Comparison of ENCODE assay signal across 1 cellular context in the genomic region with DNA sequence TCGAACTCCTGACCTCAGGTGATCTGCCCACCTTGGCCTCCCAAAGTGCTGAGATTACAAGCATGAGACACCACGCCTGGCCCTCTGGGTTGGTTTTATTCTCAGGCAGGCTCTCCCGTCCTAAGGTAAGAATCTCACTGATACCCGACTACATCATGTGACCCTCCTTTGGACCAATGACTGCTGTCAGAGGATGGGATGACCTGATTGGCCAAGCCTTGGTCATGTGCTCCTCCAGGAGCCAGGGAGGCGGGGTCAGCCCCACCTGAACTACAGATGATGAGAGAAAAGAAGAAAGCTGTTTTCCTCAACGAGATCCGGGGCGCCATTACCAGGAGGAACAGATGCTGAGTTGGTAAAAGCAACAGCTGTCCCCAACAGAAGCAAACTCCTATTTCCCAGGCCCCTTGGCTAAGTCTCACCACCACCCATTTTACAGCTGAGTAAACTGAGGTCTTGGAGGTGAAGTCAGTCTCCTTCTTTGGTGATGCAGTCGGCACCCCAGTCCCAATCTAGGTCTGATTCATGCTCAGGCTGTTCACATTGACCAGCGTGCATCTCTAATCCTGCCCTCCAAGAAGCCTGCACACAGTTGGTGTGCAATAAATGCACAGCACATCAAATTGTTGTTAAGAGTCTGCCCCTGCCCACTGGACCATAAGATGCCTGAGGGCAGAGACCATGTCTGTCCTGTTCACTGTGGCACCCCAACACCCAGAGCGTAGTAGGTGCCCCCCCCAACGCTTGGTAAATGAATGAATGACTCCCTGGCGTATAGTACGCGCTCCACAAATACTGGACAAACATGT.
TF ChIP-seq lines count a peak whose summit lies in the region.

No MANE protein-coding gene starts in this region.

TF ChIP-seq in HepG2, 621 proteins besides CTCF, POLR2A, EP300 and RAD21 (continued from another document):
- no peak for TF ChIP-seq PAWR (CRISPR knock-in tag; IDR thresholded peaks at IDR 0.05; ENCODE audit: borderline replicate concordance)
- no peak for TF ChIP-seq MED13 (CRISPR knock-in tag; IDR thresholded peaks at IDR 0.05)
- no peak for TF ChIP-seq ZNF232 (CRISPR knock-in tag; IDR thresholded peaks at IDR 0.05; ENCODE audit: borderline replicate concordance)
- no peak for TF ChIP-seq ZSCAN31 (CRISPR knock-in tag; IDR thresholded peaks at IDR 0.05; ENCODE audit: low read depth)
- TF ChIP-seq ZNF740 (CRISPR knock-in tag; IDR thresholded peaks at IDR 0.05): 0 out of 2 replicates have a peak, but pooled peaks have one; percentile 4
- TF ChIP-seq, protein P1, sequence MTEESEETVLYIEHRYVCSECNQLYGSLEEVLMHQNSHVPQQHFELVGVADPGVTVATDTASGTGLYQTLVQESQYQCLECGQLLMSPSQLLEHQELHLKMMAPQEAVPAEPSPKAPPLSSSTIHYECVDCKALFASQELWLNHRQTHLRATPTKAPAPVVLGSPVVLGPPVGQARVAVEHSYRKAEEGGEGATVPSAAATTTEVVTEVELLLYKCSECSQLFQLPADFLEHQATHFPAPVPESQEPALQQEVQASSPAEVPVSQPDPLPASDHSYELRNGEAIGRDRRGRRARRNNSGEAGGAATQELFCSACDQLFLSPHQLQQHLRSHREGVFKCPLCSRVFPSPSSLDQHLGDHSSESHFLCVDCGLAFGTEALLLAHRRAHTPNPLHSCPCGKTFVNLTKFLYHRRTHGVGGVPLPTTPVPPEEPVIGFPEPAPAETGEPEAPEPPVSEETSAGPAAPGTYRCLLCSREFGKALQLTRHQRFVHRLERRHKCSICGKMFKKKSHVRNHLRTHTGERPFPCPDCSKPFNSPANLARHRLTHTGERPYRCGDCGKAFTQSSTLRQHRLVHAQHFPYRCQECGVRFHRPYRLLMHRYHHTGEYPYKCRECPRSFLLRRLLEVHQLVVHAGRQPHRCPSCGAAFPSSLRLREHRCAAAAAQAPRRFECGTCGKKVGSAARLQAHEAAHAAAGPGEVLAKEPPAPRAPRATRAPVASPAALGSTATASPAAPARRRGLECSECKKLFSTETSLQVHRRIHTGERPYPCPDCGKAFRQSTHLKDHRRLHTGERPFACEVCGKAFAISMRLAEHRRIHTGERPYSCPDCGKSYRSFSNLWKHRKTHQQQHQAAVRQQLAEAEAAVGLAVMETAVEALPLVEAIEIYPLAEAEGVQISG (CRISPR knock-in tag; IDR thresholded peaks at IDR 0.05): no peak
- TF ChIP-seq HNRNPUL1 (IDR thresholded peaks at IDR 0.05; ENCODE audit: low read depth, low read length): no peak
- peak; percentile 58; the same call in 1 of the 2 replicates for TF ChIP-seq ZMYM3 (CRISPR knock-in tag; IDR thresholded peaks at IDR 0.05)
- peak; percentile 97 for TF ChIP-seq ZNF629 (CRISPR knock-in tag; conservative IDR thresholded peaks at IDR 0.05)
- peak; percentile 69 for TF ChIP-seq NFYB (CRISPR knock-in tag; IDR thresholded peaks at IDR 0.05)
- TF ChIP-seq BORCS8-MEF2B (CRISPR knock-in tag; IDR thresholded peaks at IDR 0.05): no peak
- peak; percentile 16; the same call in 1 of the 2 replicates for TF ChIP-seq TAF1 (CRISPR knock-in tag; IDR thresholded peaks at IDR 0.05)
- TF ChIP-seq ZKSCAN8 (CRISPR knock-in tag; IDR thresholded peaks at IDR 0.05; ENCODE audit: borderline replicate concordance): peak; percentile 99
- no peak for TF ChIP-seq FOXK2 (IDR thresholded peaks at IDR 0.05)
- peak; percentile 64 for TF ChIP-seq RAD51 (IDR thresholded peaks at IDR 0.05; ENCODE audit: borderline replicate concordance)
- peak; percentile 73; the same call in 1 of the 2 replicates for TF ChIP-seq KDM1A (CRISPR knock-in tag; IDR thresholded peaks at IDR 0.05)
- no peak for TF ChIP-seq ZNF781 (CRISPR knock-in tag; IDR thresholded peaks at IDR 0.05; ENCODE audit: borderline replicate concordance, not compliant biosample characterization)
- TF ChIP-seq, protein P2, sequence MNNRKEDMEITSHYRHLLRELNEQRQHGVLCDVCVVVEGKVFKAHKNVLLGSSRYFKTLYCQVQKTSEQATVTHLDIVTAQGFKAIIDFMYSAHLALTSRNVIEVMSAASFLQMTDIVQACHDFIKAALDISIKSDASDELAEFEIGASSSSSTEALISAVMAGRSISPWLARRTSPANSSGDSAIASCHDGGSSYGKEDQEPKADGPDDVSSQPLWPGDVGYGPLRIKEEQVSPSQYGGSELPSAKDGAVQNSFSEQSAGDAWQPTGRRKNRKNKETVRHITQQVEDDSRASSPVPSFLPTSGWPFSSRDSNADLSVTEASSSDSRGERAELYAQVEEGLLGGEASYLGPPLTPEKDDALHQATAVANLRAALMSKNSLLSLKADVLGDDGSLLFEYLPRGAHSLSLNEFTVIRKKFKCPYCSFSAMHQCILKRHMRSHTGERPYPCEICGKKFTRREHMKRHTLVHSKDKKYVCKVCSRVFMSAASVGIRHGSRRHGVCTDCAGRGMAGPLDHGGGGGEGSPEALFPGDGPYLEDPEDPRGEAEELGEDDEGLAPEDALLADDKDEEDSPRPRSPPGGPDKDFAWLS (CRISPR knock-in tag; IDR thresholded peaks at IDR 0.05; ENCODE audit: borderline replicate concordance): no peak
